2 cellular contexts compared by ENCODE assay signal in genomic region chr17:75927286-75927922, GRCh38.
A peak's percentile ranks its signal among the peaks of the same experiment; 100 is the strongest.
TF ChIP-seq lines count a peak whose summit lies in the region.

No MANE protein-coding gene starts in this region.

TF ChIP-seq in GM12891, 5 proteins besides CTCF, POLR2A, EP300 and RAD21:
- TF ChIP-seq SPI1 (IDR thresholded peaks at IDR 0.05; ENCODE audit: low read depth, low read length) (no peak), PAX5 (IDR thresholded peaks at IDR 0.05; ENCODE audit: insufficient read depth, low read length, severe bottlenecking) (no peak)

TF ChIP-seq in SK-N-SH, 30 proteins besides CTCF, POLR2A, EP300 and RAD21:
- TF ChIP-seq SMC3 (IDR thresholded peaks at IDR 0.05; ENCODE audit: low read depth, low read length): peak; percentile 36; the same call in 1 of the 2 replicates
- no peak for TF ChIP-seq SIN3A (IDR thresholded peaks at IDR 0.05; ENCODE audit: borderline replicate concordance, low read depth, low read length)
- TF ChIP-seq TEAD4 (IDR thresholded peaks at IDR 0.05; ENCODE audit: borderline replicate concordance, insufficient read depth): no peak
- TF ChIP-seq PBX3 (IDR thresholded peaks at IDR 0.05): no peak
- no peak for TF ChIP-seq NFIC (IDR thresholded peaks at IDR 0.05; ENCODE audit: borderline replicate concordance)
